In genomic region chr14:74459981-74460380, GRCh38 we compare ENCODE assay signal across 1 cellular context.
TF ChIP-seq lines count a peak whose summit lies in the region.

No MANE protein-coding gene starts in this region.

TF ChIP-seq in IMR-90, 13 proteins besides CTCF, POLR2A, EP300 and RAD21:
- TF ChIP-seq MAFK (IDR thresholded peaks at IDR 0.05; ENCODE audit: low read depth, low read length) (no peak), SMC3 (IDR thresholded peaks at IDR 0.05; ENCODE audit: low read depth, low read length) (no peak), MAZ (IDR thresholded peaks at IDR 0.05; ENCODE audit: borderline replicate concordance, low read depth, low read length) (0 out of 2 replicates have a peak, but pooled peaks have one; percentile 0)
TF ChIP-seq in IMR-90: peak in this region for 1.
